ENCODE assay signal across 14 cellular contexts in the genomic region with DNA sequence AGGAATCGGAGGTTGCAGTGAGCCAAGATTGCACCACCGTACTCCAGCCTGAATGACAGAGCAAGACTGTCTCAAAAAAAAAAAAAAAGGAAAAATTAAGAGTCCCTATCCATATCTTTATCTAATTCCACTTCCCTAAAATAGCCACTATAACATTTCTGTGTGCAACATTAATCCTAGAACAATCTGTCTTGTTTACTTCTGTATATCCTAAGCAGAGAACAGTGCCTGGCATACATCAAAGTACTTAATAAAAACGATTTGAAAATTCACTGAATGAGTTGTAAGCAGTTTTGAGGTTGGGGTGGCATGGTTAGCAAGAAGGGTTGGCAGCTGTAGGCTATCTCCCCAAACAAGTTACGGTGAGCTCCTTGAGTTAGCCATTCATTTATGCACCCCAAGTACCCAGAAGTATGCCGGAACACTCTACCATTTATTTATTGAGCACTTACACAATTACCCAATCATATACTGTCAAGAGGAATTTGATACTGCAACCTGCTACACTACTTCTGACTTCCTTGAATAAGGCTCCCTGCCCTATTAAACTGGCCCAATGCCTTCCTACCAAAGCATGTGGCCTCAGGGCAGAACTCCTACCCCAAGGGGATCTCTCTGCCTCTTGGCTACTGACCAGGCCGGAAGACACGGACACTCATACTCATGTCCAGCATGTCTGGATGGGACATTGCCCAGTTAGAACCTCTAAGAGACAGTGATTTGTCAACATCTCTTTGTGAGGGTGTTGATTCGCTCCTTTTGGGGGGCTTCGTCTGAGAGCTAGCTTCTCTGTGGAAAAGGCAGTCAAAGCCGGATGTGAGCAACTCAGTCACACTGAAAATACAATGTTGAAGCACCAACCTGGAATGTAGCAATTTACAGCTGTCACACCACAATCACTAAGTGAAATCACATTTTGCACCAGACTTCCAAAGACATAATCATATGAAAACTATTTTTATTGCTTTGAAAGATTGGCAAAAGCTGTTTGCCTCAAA. TPM values are rescaled to one million over a fixed set of nuclear protein-coding genes. Genes with fewer than 3 reads are reported as not detected.
A peak's percentile ranks its signal among the peaks of the same experiment; 100 is the strongest.
DNase-seq lines count a peak whose midpoint lies in the region; ATAC-seq and TF ChIP-seq lines count a peak whose summit lies in the region.
"Had no signal": no experiment of that assay in that cellular context is flagged by ENCODE, and none has a peak within 500 bp of the region (broad histone marks: within the 10 kb centered on the region; RNA-seq: fewer than 3 reads in every experiment).

No MANE protein-coding gene starts in this region.

- no TSS peak for BruUV-seq in A673 (replicated peaks; lab: Mats Ljungman, UMichigan)

- no peaks in the 10 kb centered on the region for H3K4me1 ChIP-seq in A673 (ENCODE audit: insufficient read depth, low read length, poor library complexity, severe bottlenecking)

- no peaks in the 10 kb centered on the region for H3K36me3 ChIP-seq in A673 (ENCODE audit: insufficient read depth, low read length, poor library complexity, severe bottlenecking)
- H3K36me3 ChIP-seq: left ventricle myocardium inferior, ovary, WERI-Rb-1 had no signal

- CTCF ChIA-PET in A673 (lab: Charles Lee), result no interaction called here

- POLR2A ChIA-PET in A673 (lab: Charles Lee; ENCODE audit: low non-redundant PET), result no interaction called here

- no peak overlapping the region for H3K27ac ChIP-seq in A673 (ENCODE audit: low read depth, low read length, poor library complexity, severe bottlenecking)
- H3K27ac ChIP-seq: left ventricle myocardium inferior, ovary, WERI-Rb-1 had no signal

- H3K9me3 ChIP-seq in A673 (ENCODE audit: low read depth, low read length, poor library complexity, severe bottlenecking), result no peaks in the 10 kb centered on the region
- H3K9me3 ChIP-seq: left ventricle myocardium inferior, ovary had no signal

- no peaks in the 10 kb centered on the region for H3K27me3 ChIP-seq in A673 (replicated peaks; ENCODE audit: insufficient read depth, low read depth, low read length, poor library complexity)
- H3K27me3 ChIP-seq: ovary had no signal

- no peak for ATAC-seq in GM18519 (IDR thresholded peaks at IDR 0.05; ENCODE audit: low FRiP score, unreplicated experiment)
- no peak for ATAC-seq in HG03520 (IDR thresholded peaks at IDR 0.05; ENCODE audit: unreplicated experiment)

- intact Hi-C loops in A673 (cut with micrococcal nuclease; ENCODE audit: unreplicated experiment), result no loop called here

- no peak overlapping the region for H3K4me3 ChIP-seq in A673 (ENCODE audit: low read depth, low read length, poor library complexity, severe bottlenecking)
- H3K4me3 ChIP-seq: left ventricle myocardium inferior, ovary had no signal

- DNase-seq in AG08395 (ENCODE audit: low spot score) (peak; percentile 76), HS-5 (ENCODE audit: low read depth) (peak; percentile 98), amniotic stem cell (lab: John Stamatoyannopoulos, UW) (peak; percentile 45), kidney tubule cell (ENCODE audit: low spot score) (peak; percentile 17), A673 (ENCODE audit: low spot score) (no peak)
- DNase-seq in activated T-cell treated with anti-CD3 and anti-CD28 coated beads, Interleukin-2, amount 50 U/mL, for 1 hour, result no peak
- DNase-seq: ACHN; activated CD8-positive, alpha-beta memory T cell treated with anti-CD3 and anti-CD28 coated beads, Interleukin-2, amount 50 U/mL, for 4 hours; left ventricle myocardium inferior; NCI-H748 treated with DMSO at 0.1 percent for 48 hours; ovary; WERI-Rb-1 had no signal

- no peak for TF ChIP-seq CTCF in A673 (conservative IDR thresholded peaks at IDR 0.05; ENCODE audit: low read depth, low read length)

RNA-seq across cellular contexts. Expression of a gene that starts 16.3 kb away (rescaled TPM):
- total RNA-seq in A673 (2021), result 55.1 and 58.0 TPM in 2 replicates

RNA-seq across cellular contexts. Expression of a gene that starts 53.8 kb away (rescaled TPM):
- 141 and 174 TPM in 2 replicates for total RNA-seq in A673 (2021)

Comparison
In these comparisons a context has a peak if more than half of its experiments do, and no peak if none do; other contexts are left out.
1. DNase-seq: peak in AG08395 (single experiment), HS-5 (single experiment), amniotic stem cell (single experiment) and kidney tubule cell (single experiment); none in A673 (single experiment) and activated T-cell treated with anti-CD3 and anti-CD28 coated beads, Interleukin-2, amount 50 U/mL, for 1 hour (single experiment).